9 cellular contexts compared by ENCODE assay signal in the genomic region with DNA sequence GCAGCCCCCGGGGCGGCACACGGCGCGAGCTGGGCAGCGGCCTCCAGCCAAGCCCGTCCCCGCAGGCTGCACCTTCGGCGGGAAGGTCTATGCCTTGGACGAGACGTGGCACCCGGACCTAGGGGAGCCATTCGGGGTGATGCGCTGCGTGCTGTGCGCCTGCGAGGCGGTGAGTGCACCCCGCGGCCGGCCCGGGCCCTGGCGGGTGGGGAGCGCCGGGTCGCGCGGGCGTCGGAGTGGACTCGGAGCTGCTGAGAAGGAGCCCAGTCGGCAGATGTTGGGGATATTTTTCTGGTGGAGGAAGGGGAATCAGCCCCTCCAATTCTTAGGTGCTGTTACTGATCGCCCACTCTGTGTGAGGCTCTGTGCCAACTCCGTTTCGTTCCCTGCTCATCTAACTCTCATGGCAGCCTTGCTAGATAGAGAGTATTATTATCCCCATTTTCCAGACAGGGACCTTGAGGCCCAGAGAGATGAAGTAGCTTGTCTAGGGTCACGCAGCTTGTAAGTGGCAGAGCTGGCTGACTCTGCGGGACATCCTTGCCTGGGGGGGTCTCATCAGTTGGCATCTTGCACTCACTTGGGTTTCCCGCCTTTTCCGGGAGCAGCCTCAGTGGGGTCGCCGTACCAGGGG. TPM values are rescaled to one million over a fixed set of nuclear protein-coding genes. Genes with fewer than 3 reads are reported as not detected.
A peak's percentile ranks its signal among the peaks of the same experiment; 100 is the strongest.
DNase-seq lines count a peak whose midpoint lies in the region; ATAC-seq, FAIRE-seq and TF ChIP-seq lines count a peak whose summit lies in the region.
"Had no signal": no experiment of that assay in that cellular context is flagged by ENCODE, and none has a peak within 500 bp of the region (broad histone marks: within the 10 kb centered on the region; RNA-seq: fewer than 3 reads in every experiment).

No MANE protein-coding gene starts in this region.

- no peaks in the 10 kb centered on the region for H3K9me3 Mint-ChIP-seq in MCF 10A (ENCODE audit: unreplicated experiment)
- no peaks in the 10 kb centered on the region for H3K9me3 Mint-ChIP-seq in dendritic cell treated with granulocyte-macrophage colony-stimulating factor and Interleukin-4, amounts not matched to agents 40 ng/mL and 50 ng/mL, for 4 days

- peak overlapping the region; percentile 25 to 89 for H3K27ac ChIP-seq in breast epithelium
- H3K27ac ChIP-seq in muscle layer of duodenum (ENCODE audit: low read length): no peak overlapping the region
- H3K27ac ChIP-seq: HL-60 had no signal

- H3K4me1 Mint-ChIP-seq in MCF 10A (ENCODE audit: insufficient read depth, unreplicated experiment): no peaks in the 10 kb centered on the region
- peaks cover 25% of the 10 kb centered on the region for H3K4me1 Mint-ChIP-seq in dendritic cell treated with granulocyte-macrophage colony-stimulating factor and Interleukin-4, amounts not matched to agents 40 ng/mL and 50 ng/mL, for 4 days (ENCODE audit: low read depth)

- DNase-seq in breast epithelium (ENCODE audit: low spot score in 2 of 2): no peak
- no peak for DNase-seq in MCF 10A (ENCODE audit: unreplicated experiment)
- DNase-seq in urothelium cell line (ENCODE audit: low spot score): no peak
- no peak for DNase-seq in GM12891 (ENCODE audit: insufficient read length, low spot score)

- peak; percentile 9 for FAIRE-seq in urothelium cell line (lab: Jason Lieb, UNC)
- FAIRE-seq in GM12891 (lab: Jason Lieb, UNC): no peak

- POLR2A ChIA-PET in MCF 10A (lab: Yijun Ruan, JAX): interaction anchor here (1.0 kb wide), 1 partner anchor 19 kb away, joined by 3 read pairs; no protein-coding TSS in a partner anchor

- TF ChIP-seq POLR2A in breast epithelium (IDR thresholded peaks at IDR 0.05) (no peak), GM12891 (IDR thresholded peaks at IDR 0.05; ENCODE audit: low read depth, low read length) (no peak)

- intact Hi-C loops in breast epithelium (cut with DNase I; ENCODE audit: low total_unique reads) (no loop called here), MCF 10A (cut with micrococcal nuclease) (no loop called here)
- intact Hi-C loops in dendritic cell treated with granulocyte-macrophage colony-stimulating factor and Interleukin-4, amounts not matched to agents 40 ng/mL and 50 ng/mL, for 4 days (cut with micrococcal nuclease): no loop called here

- H3K4me3 ChIP-seq in breast epithelium (peak overlapping the region; percentile 47 to 81 (median 57)), muscle layer of duodenum (ENCODE audit: low read depth in 1 of 2, low read length in 2 of 2) (peak overlapping the region; percentile 48 to 63)

- peaks cover 40% of the 10 kb centered on the region for H3K27me3 Mint-ChIP-seq in MCF 10A (ENCODE audit: insufficient read depth, unreplicated experiment)
- peaks cover 79% of the 10 kb centered on the region for H3K27me3 Mint-ChIP-seq in dendritic cell treated with granulocyte-macrophage colony-stimulating factor and Interleukin-4, amounts not matched to agents 40 ng/mL and 50 ng/mL, for 4 days

- ATAC-seq in GM18907 (IDR thresholded peaks at IDR 0.05; ENCODE audit: unreplicated experiment) (no peak), GM19463 (IDR thresholded peaks at IDR 0.05; ENCODE audit: unreplicated experiment) (no peak)

- H3K9me3 ChIP-seq in breast epithelium (no peaks in the 10 kb centered on the region), muscle layer of duodenum (ENCODE audit: control insufficient read depth in 1 of 2, low read length in 2 of 2) (no peaks in the 10 kb centered on the region)

- CTCF ChIA-PET in MCF 10A (lab: Yijun Ruan, JAX): interaction anchor here (0.5 to 1.7 kb wide), 4 partner anchors 94 to 1716 kb away, joined by 3 to 6 read pairs (median 3); no protein-coding TSS in a partner anchor

- H3K27ac Mint-ChIP-seq in MCF 10A (ENCODE audit: low read depth, unreplicated experiment): no peak overlapping the region
- H3K27ac Mint-ChIP-seq in dendritic cell treated with granulocyte-macrophage colony-stimulating factor and Interleukin-4, amounts not matched to agents 40 ng/mL and 50 ng/mL, for 4 days: no peak overlapping the region

- no peak overlapping the region for H3K4me3 Mint-ChIP-seq in MCF 10A (ENCODE audit: unreplicated experiment)
- peak overlapping the region; percentile 39 for H3K4me3 Mint-ChIP-seq in dendritic cell treated with granulocyte-macrophage colony-stimulating factor and Interleukin-4, amounts not matched to agents 40 ng/mL and 50 ng/mL, for 4 days

- H3K36me3 Mint-ChIP-seq in MCF 10A (ENCODE audit: insufficient read depth, unreplicated experiment): no peaks in the 10 kb centered on the region
- H3K36me3 Mint-ChIP-seq in dendritic cell treated with granulocyte-macrophage colony-stimulating factor and Interleukin-4, amounts not matched to agents 40 ng/mL and 50 ng/mL, for 4 days (ENCODE audit: low read depth): no peaks in the 10 kb centered on the region

- no TSS peak for BruUV-seq in MCF 10A (replicated peaks; lab: Mats Ljungman, UMichigan)

- H3K36me3 ChIP-seq in breast epithelium (no peaks in the 10 kb centered on the region), muscle layer of duodenum (ENCODE audit: control insufficient read depth in 1 of 2, insufficient read depth in 2 of 2, low read length in 2 of 2) (no peaks in the 10 kb centered on the region)

- no peaks in the 10 kb centered on the region for H3K4me1 ChIP-seq in breast epithelium
- peaks cover 0 to 13% of the 10 kb centered on the region in 2 donors for H3K4me1 ChIP-seq in muscle layer of duodenum (ENCODE audit: control insufficient read depth in 1 of 2, insufficient read depth in 2 of 2, low read length in 2 of 2)

- TF ChIP-seq CTCF in breast epithelium (IDR thresholded peaks at IDR 0.05) (no peak), MCF 10A (IDR thresholded peaks at IDR 0.05; ENCODE audit: unreplicated experiment) (no peak)

- H3K27me3 ChIP-seq in breast epithelium: no peaks in the 10 kb centered on the region
- H3K27me3 ChIP-seq in muscle layer of duodenum (ENCODE audit: low read depth, low read length): peaks cover 17% of the 10 kb centered on the region

TF ChIP-seq in GM12891, 5 proteins besides CTCF, POLR2A, EP300 and RAD21:
- no peak for TF ChIP-seq POLR2AphosphoS5 (IDR thresholded peaks at IDR 0.05; ENCODE audit: low read depth, low read length)
- TF ChIP-seq PAX5 (IDR thresholded peaks at IDR 0.05; ENCODE audit: insufficient read depth, low read length, severe bottlenecking): no peak
- no peak for TF ChIP-seq TAF1 (IDR thresholded peaks at IDR 0.05; ENCODE audit: low read depth, low read length)
- no peak for TF ChIP-seq SPI1 (IDR thresholded peaks at IDR 0.05; ENCODE audit: low read depth, low read length)
- TF ChIP-seq POU2F2 (IDR thresholded peaks at IDR 0.05; ENCODE audit: low read depth, low read length): no peak

RNA-seq across cellular contexts. Expression of a gene that starts 0.9 kb away (rescaled TPM):
- total RNA-seq in breast epithelium (10 to 100 TPM in 2 of 3 donors, 1 to 10 TPM in 1; 9.6 to 20.3 (median 12.1) TPM), MCF 10A (2022) (not detected in 2 replicates)
- 0.05 TPM for polyA plus RNA-seq in GM12891 (2012; ENCODE audit: low read depth, missing spikeins)

RNA-seq across cellular contexts. Expression of a gene that starts 2.7 kb away (rescaled TPM):
- total RNA-seq in breast epithelium (1 to 10 TPM in 1 of 3 donors, under 1 TPM in 2; 0.64 to 1.3 (median 0.73) TPM), MCF 10A (2022) (not detected in 2 replicates)
- polyA plus RNA-seq in GM12891 (2012; ENCODE audit: low read depth, missing spikeins): not detected

RNA-seq across cellular contexts. Expression of a gene that starts 19.2 kb away (rescaled TPM):
- total RNA-seq in breast epithelium (100 to 1,000 TPM in 1 of 3 donors, 10 to 100 TPM in 2; 63.7 to 101 (median 99.5) TPM), MCF 10A (2022) (81.5 and 91.5 TPM in 2 replicates)
- polyA plus RNA-seq in GM12891 (2012; ENCODE audit: low read depth, missing spikeins): 93.5 TPM

RNA-seq across cellular contexts. Expression of a gene that starts 19.3 kb away (rescaled TPM):
- total RNA-seq in breast epithelium (1 to 10 TPM; 2.1 to 4.2 (median 2.6) TPM), MCF 10A (2022) (4.5 and 5.5 TPM in 2 replicates)
- polyA plus RNA-seq in GM12891 (2012; ENCODE audit: low read depth, missing spikeins): 0.73 TPM

RNA-seq across cellular contexts. Expression of a gene that starts 43.3 kb away (rescaled TPM):
- total RNA-seq in breast epithelium (10 to 100 TPM; 18.7 to 32.4 (median 26.5) TPM), MCF 10A (2022) (11.1 and 12.9 TPM in 2 replicates)
- polyA plus RNA-seq in GM12891 (2012; ENCODE audit: low read depth, missing spikeins): 2.1 TPM

Comparison
In these comparisons a context has a peak if more than half of its experiments do, and no peak if none do; other contexts are left out.
1. RNA of a gene that starts 0.9 kb away (total RNA-seq): 9.6 to 20.3 TPM in breast epithelium; not detected in MCF 10A; every median in the first group is over 10 times any median in the second.